In the genomic region with DNA sequence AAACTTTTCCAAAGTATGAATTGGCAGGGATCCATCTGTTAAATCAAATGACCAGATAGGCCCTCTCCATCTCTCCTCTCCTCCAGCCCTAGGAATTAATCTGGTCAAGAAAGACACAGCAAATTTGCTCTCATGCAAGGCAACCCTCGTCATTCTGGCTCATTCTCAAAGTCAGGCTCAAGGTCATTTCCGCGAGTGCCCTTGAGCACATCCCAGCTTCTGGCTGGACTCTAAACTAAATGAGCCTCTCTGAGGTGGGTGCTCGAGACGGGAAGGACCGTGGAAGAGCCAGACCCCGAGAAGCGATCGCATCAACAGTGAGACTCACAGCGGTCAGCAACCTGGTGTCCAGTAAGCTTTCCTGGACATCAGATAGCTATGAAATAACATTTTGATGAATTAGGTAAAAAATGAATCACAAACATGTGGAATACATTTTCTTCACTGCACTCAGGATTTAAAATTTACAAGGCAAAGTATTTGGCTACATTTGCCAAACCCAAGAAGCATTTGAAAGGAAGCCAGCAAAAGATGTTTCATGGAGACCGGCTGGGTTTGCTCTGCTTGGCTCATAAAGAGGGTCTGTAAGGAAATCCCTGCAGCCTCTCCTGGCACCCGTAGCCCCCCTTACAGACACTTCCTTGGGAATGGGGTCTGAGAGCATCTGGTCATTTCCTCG, we compare ENCODE assay signal across 10 cellular contexts.
A peak's percentile ranks its signal among the peaks of the same experiment; 100 is the strongest.
DNase-seq lines count a peak whose midpoint lies in the region; TF ChIP-seq lines count a peak whose summit lies in the region.
"Had no signal": no experiment of that assay in that cellular context is flagged by ENCODE, and none has a peak within 500 bp of the region (broad histone marks: within the 10 kb centered on the region; RNA-seq: fewer than 3 reads in every experiment).

No MANE protein-coding gene starts in this region.

- H3K27ac ChIP-seq in endodermal cell (ENCODE audit: low read depth, low read length) (no peak overlapping the region), neuronal stem cell (replicated peaks; ENCODE audit: low read length) (no peak overlapping the region), smooth muscle cell (ENCODE audit: low read depth) (no peak overlapping the region)
- H3K27ac ChIP-seq: WERI-Rb-1 had no signal

- no peak overlapping the region for H2BK120ac ChIP-seq in neuronal stem cell (ENCODE audit: low read depth, low read length)

- H2BK12ac ChIP-seq in neuronal stem cell (ENCODE audit: low read length), result no peak overlapping the region

- H3K27me3 Mint-ChIP-seq in endodermal cell (ENCODE audit: insufficient read depth), result peaks cover 19% of the 10 kb centered on the region

- no peaks in the 10 kb centered on the region for H3K36me3 ChIP-seq in MG63
- H3K36me3 ChIP-seq in endodermal cell (ENCODE audit: control insufficient read depth, insufficient read depth, low read length), result no peaks in the 10 kb centered on the region
- no peaks in the 10 kb centered on the region for H3K36me3 ChIP-seq in neuronal stem cell (replicated peaks in 1 of 2; ENCODE audit: control insufficient read depth in 2 of 2, insufficient read depth in 2 of 2, low read length in 2 of 2)
- no peaks in the 10 kb centered on the region for H3K36me3 ChIP-seq in smooth muscle cell (ENCODE audit: low read depth)
- H3K36me3 ChIP-seq: WERI-Rb-1 had no signal

- H3K9ac ChIP-seq in endodermal cell (ENCODE audit: extremely low read depth, low read length, poor library complexity, severe bottlenecking) (no peak overlapping the region), neuronal stem cell (ENCODE audit: low read depth, low read length, poor library complexity) (no peak overlapping the region), smooth muscle cell (ENCODE audit: low read depth) (no peak overlapping the region)

- peak overlapping the region; percentile 40 for H2AK5ac ChIP-seq in neuronal stem cell (ENCODE audit: low read depth, low read length)

- no peaks in the 10 kb centered on the region for H3K4me1 Mint-ChIP-seq in endodermal cell

- no peaks in the 10 kb centered on the region for H3F3A ChIP-seq in smooth muscle cell (ENCODE audit: low read depth)

- H3K14ac ChIP-seq in neuronal stem cell (ENCODE audit: low read length), result no peak overlapping the region

- H3K4me1 ChIP-seq in endodermal cell (ENCODE audit: control insufficient read depth, insufficient read depth, low read length) (no peaks in the 10 kb centered on the region), neuronal stem cell (ENCODE audit: control insufficient read depth in 2 of 2, insufficient read depth in 1 of 2, low read depth in 1 of 2, low read length in 2 of 2) (peaks cover 0 to 4% of the 10 kb centered on the region in 2 donors), smooth muscle cell (ENCODE audit: low read depth) (peaks cover 11% of the 10 kb centered on the region)

- no peak overlapping the region for H2BK5ac ChIP-seq in neuronal stem cell (ENCODE audit: low read length)

- no peak overlapping the region for H3K27ac Mint-ChIP-seq in endodermal cell

- 93 to 97% methylated on average over 13 of the region's 13 CpGs for WGBS in endodermal cell (ENCODE audit: insufficient coverage in 1 of 2, insufficient read length in 1 of 2), 2 experiments
- WGBS in neuronal stem cell (ENCODE audit: extremely low coverage in 2 of 2, insufficient read length in 2 of 2, insufficient replicate concordance in 1 of 2), 2 donors, result no CpG with 5 or more reads among the region's 13 CpGs
- WGBS in smooth muscle cell (ENCODE audit: low lambda C conversion rate), result 93% methylated on average over 13 of the region's 13 CpGs

- no peaks in the 10 kb centered on the region for H4K20me1 ChIP-seq in smooth muscle cell (ENCODE audit: low read depth)

- no peaks in the 10 kb centered on the region for H3K9me3 ChIP-seq in MG63
- H3K9me3 ChIP-seq in endodermal cell (ENCODE audit: control insufficient read depth, low read length), result no peaks in the 10 kb centered on the region
- no peaks in the 10 kb centered on the region for H3K9me3 ChIP-seq in neuronal stem cell (replicated peaks in 1 of 2; ENCODE audit: control insufficient read depth in 2 of 2, insufficient read depth in 1 of 2, low read depth in 1 of 2, low read length in 2 of 2)
- no peaks in the 10 kb centered on the region for H3K9me3 ChIP-seq in smooth muscle cell (replicated peaks; ENCODE audit: low read depth)

- no peaks in the 10 kb centered on the region for H3K79me1 ChIP-seq in neuronal stem cell (ENCODE audit: low read depth, low read length)

- H3K4me2 ChIP-seq in neuronal stem cell (ENCODE audit: insufficient read depth, low read length, poor library complexity, severe bottlenecking) (no peak overlapping the region), smooth muscle cell (no peak overlapping the region)

- H3K27me3 ChIP-seq in MG63 (no peaks in the 10 kb centered on the region), endodermal cell (ENCODE audit: control insufficient read depth, insufficient read depth, low read length, poor library complexity, severe bottlenecking) (no peaks in the 10 kb centered on the region), neuronal stem cell (ENCODE audit: control insufficient read depth in 3 of 3, insufficient read depth in 3 of 3, low read depth in 1 of 3, low read length in 3 of 3) (peaks cover 0 to 21% (median 0%) of the 10 kb centered on the region in 3 experiments), smooth muscle cell (ENCODE audit: low read depth) (no peaks in the 10 kb centered on the region)

- H3K79me2 ChIP-seq in smooth muscle cell (ENCODE audit: low read depth), result no peaks in the 10 kb centered on the region

- peak overlapping the region; percentile 67 for H3K18ac ChIP-seq in neuronal stem cell (ENCODE audit: low read length)

- peak overlapping the region; percentile 20 for H3K4me3 Mint-ChIP-seq in endodermal cell

- H3K9me3 Mint-ChIP-seq in endodermal cell, result no peaks in the 10 kb centered on the region

- H3K36me3 Mint-ChIP-seq in endodermal cell (ENCODE audit: low read depth), result no peaks in the 10 kb centered on the region

- no peak overlapping the region for H4K8ac ChIP-seq in neuronal stem cell (ENCODE audit: low read depth, low read length)

- H2AFZ ChIP-seq in neuronal stem cell (ENCODE audit: low read length) (no peak overlapping the region), smooth muscle cell (ENCODE audit: low read depth) (no peak overlapping the region)

- peak; percentile 42 for DNase-seq in AG08396 (ENCODE audit: low spot score)
- no peak for DNase-seq in MG63
- no peak for DNase-seq in endodermal cell
- DNase-seq in neuronal stem cell (ENCODE audit: low spot score), result no peak
- no peak for DNase-seq in NCI-H524 treated with DMSO at 0.1 percent for 48 hours (lab: John Stamatoyannopoulos, UW)
- DNase-seq in smooth muscle cell (lab: John Stamatoyannopoulos, UW; ENCODE audit: unreplicated experiment), result no peak
- no peak for DNase-seq in 8988T
- DNase-seq in activated CD4-positive, alpha-beta T cell treated with anti-CD3 and anti-CD28 coated beads for 4 hours, result no peak
- DNase-seq: Calu3, WERI-Rb-1 had no signal

- H3K23ac ChIP-seq in neuronal stem cell (ENCODE audit: low read depth, low read length, poor library complexity), result peak overlapping the region; percentile 62

- H4K91ac ChIP-seq in neuronal stem cell (ENCODE audit: low read depth, low read length, poor library complexity), result no peak overlapping the region

- H2BK15ac ChIP-seq in neuronal stem cell (ENCODE audit: low read length), result no peak overlapping the region

- H3K4ac ChIP-seq in neuronal stem cell (ENCODE audit: low read length), result no peak overlapping the region

- H3K4me3 ChIP-seq in MG63, result peak overlapping the region; percentile 33
- no peak overlapping the region for H3K4me3 ChIP-seq in endodermal cell (ENCODE audit: low read length)
- H3K4me3 ChIP-seq in neuronal stem cell (ENCODE audit: low read length in 2 of 2), result no peak overlapping the region
- H3K4me3 ChIP-seq in smooth muscle cell, result no peak overlapping the region

- no peak for TF ChIP-seq CTCF in endodermal cell (conservative IDR thresholded peaks at IDR 0.05)
- no peak for TF ChIP-seq CTCF in smooth muscle cell (IDR thresholded peaks at IDR 0.05; ENCODE audit: borderline replicate concordance, insufficient read depth, poor library complexity, severe bottlenecking)
